In the genomic region with DNA sequence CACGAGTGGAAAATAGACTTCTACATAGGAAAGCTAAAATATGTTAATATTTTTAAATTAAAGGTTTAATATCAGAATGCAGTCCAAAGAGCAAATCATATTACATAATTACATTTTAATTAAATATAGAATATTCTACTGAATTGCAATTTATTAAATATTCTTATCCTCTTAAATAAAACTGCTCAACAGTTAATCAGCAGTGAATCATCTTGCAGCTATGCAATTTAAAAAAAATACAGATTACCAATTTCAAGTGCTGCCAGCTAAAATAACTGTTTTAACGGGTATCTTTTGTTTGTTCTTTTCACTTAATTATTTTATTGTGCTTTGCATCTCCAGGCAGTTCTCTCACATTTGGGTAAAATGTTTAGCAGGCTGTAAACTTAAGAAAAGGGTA, we compare ENCODE assay signal across 1 cellular context.
TF ChIP-seq lines count a peak whose summit lies in the region.

No MANE protein-coding gene starts in this region.

TF ChIP-seq in SK-N-SH, 30 proteins besides CTCF, POLR2A, EP300 and RAD21 (continued from another document):
- TF ChIP-seq, protein P1, sequence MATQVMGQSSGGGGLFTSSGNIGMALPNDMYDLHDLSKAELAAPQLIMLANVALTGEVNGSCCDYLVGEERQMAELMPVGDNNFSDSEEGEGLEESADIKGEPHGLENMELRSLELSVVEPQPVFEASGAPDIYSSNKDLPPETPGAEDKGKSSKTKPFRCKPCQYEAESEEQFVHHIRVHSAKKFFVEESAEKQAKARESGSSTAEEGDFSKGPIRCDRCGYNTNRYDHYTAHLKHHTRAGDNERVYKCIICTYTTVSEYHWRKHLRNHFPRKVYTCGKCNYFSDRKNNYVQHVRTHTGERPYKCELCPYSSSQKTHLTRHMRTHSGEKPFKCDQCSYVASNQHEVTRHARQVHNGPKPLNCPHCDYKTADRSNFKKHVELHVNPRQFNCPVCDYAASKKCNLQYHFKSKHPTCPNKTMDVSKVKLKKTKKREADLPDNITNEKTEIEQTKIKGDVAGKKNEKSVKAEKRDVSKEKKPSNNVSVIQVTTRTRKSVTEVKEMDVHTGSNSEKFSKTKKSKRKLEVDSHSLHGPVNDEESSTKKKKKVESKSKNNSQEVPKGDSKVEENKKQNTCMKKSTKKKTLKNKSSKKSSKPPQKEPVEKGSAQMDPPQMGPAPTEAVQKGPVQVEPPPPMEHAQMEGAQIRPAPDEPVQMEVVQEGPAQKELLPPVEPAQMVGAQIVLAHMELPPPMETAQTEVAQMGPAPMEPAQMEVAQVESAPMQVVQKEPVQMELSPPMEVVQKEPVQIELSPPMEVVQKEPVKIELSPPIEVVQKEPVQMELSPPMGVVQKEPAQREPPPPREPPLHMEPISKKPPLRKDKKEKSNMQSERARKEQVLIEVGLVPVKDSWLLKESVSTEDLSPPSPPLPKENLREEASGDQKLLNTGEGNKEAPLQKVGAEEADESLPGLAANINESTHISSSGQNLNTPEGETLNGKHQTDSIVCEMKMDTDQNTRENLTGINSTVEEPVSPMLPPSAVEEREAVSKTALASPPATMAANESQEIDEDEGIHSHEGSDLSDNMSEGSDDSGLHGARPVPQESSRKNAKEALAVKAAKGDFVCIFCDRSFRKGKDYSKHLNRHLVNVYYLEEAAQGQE (IDR thresholded peaks at IDR 0.05; ENCODE audit: low read depth, low read length), result no peak
- TF ChIP-seq NRF1 (IDR thresholded peaks at IDR 0.05; ENCODE audit: low read depth, low read length) (no peak), TAF1 (IDR thresholded peaks at IDR 0.05; ENCODE audit: borderline replicate concordance, low read depth, low read length) (no peak), TCF12 (IDR thresholded peaks at IDR 0.05) (no peak), ELF1 (IDR thresholded peaks at IDR 0.05) (no peak), RFX5 (IDR thresholded peaks at IDR 0.05; ENCODE audit: low read length) (no peak), RXRA (IDR thresholded peaks at IDR 0.05; ENCODE audit: borderline replicate concordance, low read depth) (no peak), GATA2 (CRISPR knock-in tag; IDR thresholded peaks at IDR 0.05) (no peak), MEF2A (IDR thresholded peaks at IDR 0.05; ENCODE audit: borderline replicate concordance, low read depth) (no peak), FOXM1 (IDR thresholded peaks at IDR 0.05; ENCODE audit: low read depth) (no peak), GABPA (IDR thresholded peaks at IDR 0.05; ENCODE audit: low read depth) (no peak)
- TF ChIP-seq, protein P2, sequence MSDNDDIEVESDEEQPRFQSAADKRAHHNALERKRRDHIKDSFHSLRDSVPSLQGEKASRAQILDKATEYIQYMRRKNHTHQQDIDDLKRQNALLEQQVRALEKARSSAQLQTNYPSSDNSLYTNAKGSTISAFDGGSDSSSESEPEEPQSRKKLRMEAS (IDR thresholded peaks at IDR 0.05; ENCODE audit: low read depth), result no peak
- TF ChIP-seq, protein P3, sequence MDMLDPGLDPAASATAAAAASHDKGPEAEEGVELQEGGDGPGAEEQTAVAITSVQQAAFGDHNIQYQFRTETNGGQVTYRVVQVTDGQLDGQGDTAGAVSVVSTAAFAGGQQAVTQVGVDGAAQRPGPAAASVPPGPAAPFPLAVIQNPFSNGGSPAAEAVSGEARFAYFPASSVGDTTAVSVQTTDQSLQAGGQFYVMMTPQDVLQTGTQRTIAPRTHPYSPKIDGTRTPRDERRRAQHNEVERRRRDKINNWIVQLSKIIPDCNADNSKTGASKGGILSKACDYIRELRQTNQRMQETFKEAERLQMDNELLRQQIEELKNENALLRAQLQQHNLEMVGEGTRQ (IDR thresholded peaks at IDR 0.05; ENCODE audit: borderline replicate concordance, low read depth, low read length), result no peak
TF ChIP-seq in SK-N-SH: peak in this region for 4.
